Comparison of ENCODE assay signal across 15 cellular contexts in genomic region chr6:14656676-14657075, GRCh38.
DNase-seq lines count a peak whose midpoint lies in the region; ATAC-seq and TF ChIP-seq lines count a peak whose summit lies in the region.
"Had no signal": no experiment of that assay in that cellular context is flagged by ENCODE, and none has a peak within 500 bp of the region (broad histone marks: within the 10 kb centered on the region; RNA-seq: fewer than 3 reads in every experiment).

No MANE protein-coding gene starts in this region.

- H3K4me1 ChIP-seq in esophagus muscularis mucosa = peaks cover 11 to 18% (median 14%) of the 10 kb centered on the region in 4 donors
- H3K4me1 ChIP-seq: pancreas, vagina had no signal

- H3K4me3 ChIP-seq in SK-N-MC (no peak overlapping the region), esophagus muscularis mucosa (no peak overlapping the region), dorsolateral prefrontal cortex (no peak overlapping the region)
- H3K4me3 ChIP-seq: GM23338, heart right ventricle, pancreas, stomach, vagina had no signal

- H3K27me3 ChIP-seq in esophagus muscularis mucosa (no peaks in the 10 kb centered on the region), dorsolateral prefrontal cortex (peaks cover 0 to 17% (median 0%) of the 10 kb centered on the region in 45 donors)
- H3K27me3 ChIP-seq: heart right ventricle, pancreas, stomach, vagina had no signal

- H3K9ac ChIP-seq in SK-N-MC (ENCODE audit: insufficient read length) = peak overlapping the region; percentile 71

- no peaks in the 10 kb centered on the region for H3K9me3 ChIP-seq in SK-N-MC (ENCODE audit: low read depth, low read length)
- no peaks in the 10 kb centered on the region for H3K9me3 ChIP-seq in esophagus muscularis mucosa
- H3K9me3 ChIP-seq: heart right ventricle, pancreas, stomach, vagina had no signal

- TF ChIP-seq CTCF in esophagus muscularis mucosa (IDR thresholded peaks at IDR 0.05) (no peak), dorsolateral prefrontal cortex (IDR thresholded peaks at IDR 0.05 in 54 of 56, conservative IDR thresholded peaks at IDR 0.05 in 2 of 56; ENCODE audit: low read depth in 1 of 56, partially characterized antibody in 56 of 56) (no peak)

- DNase-seq in CD1c-positive myeloid dendritic cell (ENCODE audit: extremely low spot score) = peak; percentile 61
- peak; percentile 37 for DNase-seq in KG1 (lab: John Stamatoyannopoulos, UW)
- no peak for DNase-seq in SK-N-MC (ENCODE audit: low read depth, low spot score)
- DNase-seq in esophagus muscularis mucosa (ENCODE audit: extremely low spot score) = peak; percentile 47
- DNase-seq in DMS53 (lab: John Stamatoyannopoulos, UW) = no peak
- no peak for DNase-seq in dorsolateral prefrontal cortex
- DNase-seq: heart right ventricle, kidney, NCI-H1105 treated with DMSO at 0.1 percent for 48 hours, pancreas, stomach had no signal

- H3K27ac ChIP-seq in SK-N-MC = peak overlapping the region; percentile 98
- no peak overlapping the region for H3K27ac ChIP-seq in esophagus muscularis mucosa (replicated peaks in 1 of 4)
- no peak overlapping the region for H3K27ac ChIP-seq in dorsolateral prefrontal cortex
- H3K27ac ChIP-seq: pancreas, vagina had no signal

- no peak for TF ChIP-seq POLR2A in esophagus muscularis mucosa (IDR thresholded peaks at IDR 0.05; ENCODE audit: low read depth)

- no peak for ATAC-seq in HG02588 (IDR thresholded peaks at IDR 0.05; ENCODE audit: unreplicated experiment)
- ATAC-seq in HG03342 (IDR thresholded peaks at IDR 0.05; ENCODE audit: unreplicated experiment) = no peak
- ATAC-seq: GM23338, pancreas had no signal

- TF ChIP-seq EP300 in esophagus muscularis mucosa (IDR thresholded peaks at IDR 0.05) = no peak

- 78% methylated on average over 4 of the region's 4 CpGs for WGBS in esophagus muscularis mucosa

- H3K36me3 ChIP-seq in SK-N-MC (ENCODE audit: insufficient read depth, low read length) (no peaks in the 10 kb centered on the region), esophagus muscularis mucosa (no peaks in the 10 kb centered on the region)
- H3K36me3 ChIP-seq: heart right ventricle, pancreas, stomach, vagina had no signal

- intact Hi-C loops in esophagus muscularis mucosa (cut with DNase I) (no loop called here), dorsolateral prefrontal cortex (cut with DNase I) (no loop called here)

Comparison
In these comparisons a context has a peak if more than half of its experiments do, and no peak if none do; other contexts are left out.
1. DNase-seq: peak in CD1c-positive myeloid dendritic cell (single experiment), KG1 (single experiment) and esophagus muscularis mucosa (single experiment); none in SK-N-MC (single experiment), DMS53 (single experiment) and dorsolateral prefrontal cortex (0 of 10).